ENCODE assay signal across 12 cellular contexts in genomic region chr6:73513496-73513854, GRCh38. TPM values are rescaled to one million over a fixed set of nuclear protein-coding genes. Genes with fewer than 3 reads are reported as not detected.
DNase-seq lines count a peak whose midpoint lies in the region; ATAC-seq and TF ChIP-seq lines count a peak whose summit lies in the region.
"Had no signal": no experiment of that assay in that cellular context is flagged by ENCODE, and none has a peak within 500 bp of the region (broad histone marks: within the 10 kb centered on the region; RNA-seq: fewer than 3 reads in every experiment).

No MANE protein-coding gene starts in this region.

- DNase-seq in NCI-H82 (lab: John Stamatoyannopoulos, UW) (peak; percentile 39), NCI-H82 treated with DMSO at 0.1 percent for 48 hours (lab: John Stamatoyannopoulos, UW; ENCODE audit: unreplicated experiment) (no peak), natural killer cell (no peak), dorsolateral prefrontal cortex (no peak), ureter (ENCODE audit: low spot score) (no peak), uterus (no peak)
- no peak for DNase-seq in activated T-helper 2 cell treated with anti-CD3 and anti-CD28 coated beads, Interferon-gamma antibody, Interleukin-2, Interleukin-4, amounts not matched to agents 10 μg/mL and 5 μg/mL and 100 μg/mL, durations not matched to agents 14 hours and 24 hours and 36 hours (ENCODE audit: low spot score)
- DNase-seq: esophagus squamous epithelium, H7 had no signal

- H3K9me3 Mint-ChIP-seq in IgD-negative memory B cell = no peaks in the 10 kb centered on the region
- H3K9me3 Mint-ChIP-seq in activated T-helper 2 cell treated with anti-CD3 and anti-CD28 coated beads, Interferon-gamma antibody, Interleukin-2, Interleukin-4, amounts not matched to agents 10 μg/mL and 5 μg/mL and 100 μg/mL, durations not matched to agents 14 hours and 24 hours and 36 hours = no peaks in the 10 kb centered on the region
- no peaks in the 10 kb centered on the region for H3K9me3 Mint-ChIP-seq in natural killer cell
- H3K9me3 Mint-ChIP-seq: immature natural killer cell, nephron had no signal

- H3K4me1 ChIP-seq in uterus = peaks cover 0 to 4% of the 10 kb centered on the region in 2 donors

- H3K27me3 Mint-ChIP-seq in IgD-negative memory B cell (no peaks in the 10 kb centered on the region), natural killer cell (ENCODE audit: low read depth in 2 of 2) (no peaks in the 10 kb centered on the region)
- H3K27me3 Mint-ChIP-seq in activated T-helper 2 cell treated with anti-CD3 and anti-CD28 coated beads, Interferon-gamma antibody, Interleukin-2, Interleukin-4, amounts not matched to agents 10 μg/mL and 5 μg/mL and 100 μg/mL, durations not matched to agents 14 hours and 24 hours and 36 hours (ENCODE audit: low read depth) = no peaks in the 10 kb centered on the region

- H3K36me3 Mint-ChIP-seq in IgD-negative memory B cell = peaks cover 15% of the 10 kb centered on the region
- peaks cover 49% of the 10 kb centered on the region for H3K36me3 Mint-ChIP-seq in activated T-helper 2 cell treated with anti-CD3 and anti-CD28 coated beads, Interferon-gamma antibody, Interleukin-2, Interleukin-4, amounts not matched to agents 10 μg/mL and 5 μg/mL and 100 μg/mL, durations not matched to agents 14 hours and 24 hours and 36 hours (ENCODE audit: low read depth)
- H3K36me3 Mint-ChIP-seq in natural killer cell = peaks cover 11% of the 10 kb centered on the region

- no peak for ATAC-seq in natural killer cell

- H3K27me3 ChIP-seq in dorsolateral prefrontal cortex = no peaks in the 10 kb centered on the region
- H3K27me3 ChIP-seq in uterus = no peaks in the 10 kb centered on the region
- H3K27me3 ChIP-seq: esophagus squamous epithelium had no signal

- H3K4me1 Mint-ChIP-seq in IgD-negative memory B cell (peaks cover 36 to 41% (median 40%) of the 10 kb centered on the region in 3 donors), natural killer cell (peaks cover 31 to 39% of the 10 kb centered on the region in 2 donors)
- peaks cover 35% of the 10 kb centered on the region for H3K4me1 Mint-ChIP-seq in activated T-helper 2 cell treated with anti-CD3 and anti-CD28 coated beads, Interferon-gamma antibody, Interleukin-2, Interleukin-4, amounts not matched to agents 10 μg/mL and 5 μg/mL and 100 μg/mL, durations not matched to agents 14 hours and 24 hours and 36 hours (ENCODE audit: low read depth)

- TF ChIP-seq CTCF in natural killer cell (IDR thresholded peaks at IDR 0.05) (no peak), dorsolateral prefrontal cortex (IDR thresholded peaks at IDR 0.05 in 54 of 56, conservative IDR thresholded peaks at IDR 0.05 in 2 of 56; ENCODE audit: low read depth in 1 of 56, partially characterized antibody in 56 of 56) (no peak), uterus (IDR thresholded peaks at IDR 0.05) (no peak)

- H3K4me3 Mint-ChIP-seq in IgD-negative memory B cell = no peak overlapping the region
- H3K4me3 Mint-ChIP-seq in activated T-helper 2 cell treated with anti-CD3 and anti-CD28 coated beads, Interferon-gamma antibody, Interleukin-2, Interleukin-4, amounts not matched to agents 10 μg/mL and 5 μg/mL and 100 μg/mL, durations not matched to agents 14 hours and 24 hours and 36 hours (ENCODE audit: low read depth) = no peak overlapping the region
- peak overlapping the region; percentile 26 for H3K4me3 Mint-ChIP-seq in natural killer cell
- H3K4me3 Mint-ChIP-seq: immature natural killer cell, nephron had no signal

- H3K27ac Mint-ChIP-seq in IgD-negative memory B cell = peak overlapping the region; percentile 11 to 84 (median 63)
- peak overlapping the region; percentile 27 for H3K27ac Mint-ChIP-seq in activated T-helper 2 cell treated with anti-CD3 and anti-CD28 coated beads, Interferon-gamma antibody, Interleukin-2, Interleukin-4, amounts not matched to agents 10 μg/mL and 5 μg/mL and 100 μg/mL, durations not matched to agents 14 hours and 24 hours and 36 hours
- H3K27ac Mint-ChIP-seq in natural killer cell = peak overlapping the region in 1 of 2 donors; percentile 61
- H3K27ac Mint-ChIP-seq: nephron had no signal

- no peaks in the 10 kb centered on the region for H3K36me3 ChIP-seq in uterus

- peak overlapping the region in 2 of 59 donors; percentile 6 to 18 for H3K27ac ChIP-seq in dorsolateral prefrontal cortex
- no peak overlapping the region for H3K27ac ChIP-seq in uterus

- H3K4me3 ChIP-seq in dorsolateral prefrontal cortex (no peak overlapping the region), uterus (no peak overlapping the region)
- H3K4me3 ChIP-seq: esophagus squamous epithelium had no signal

- intact Hi-C loops in activated T-helper 2 cell treated with anti-CD3 and anti-CD28 coated beads, Interferon-gamma antibody, Interleukin-2, Interleukin-4, amounts not matched to agents 10 μg/mL and 5 μg/mL and 100 μg/mL, durations not matched to agents 14 hours and 24 hours and 36 hours (cut with micrococcal nuclease) = no loop called here
- intact Hi-C loops in natural killer cell (cut with micrococcal nuclease) = no loop called here
- intact Hi-C loops in dorsolateral prefrontal cortex (cut with DNase I) = loop anchor here in 1 of 2 donors (5.0 kb wide), 2 partner anchors 51 to 219 kb away; partner anchors contain the start of gene MTO1
- intact Hi-C loops in uterus (cut with DNase I; ENCODE audit: low total_unique reads) = no loop called here

- TF ChIP-seq POLR2A in uterus (IDR thresholded peaks at IDR 0.05) = no peak

- H3K9me3 ChIP-seq in uterus = no peaks in the 10 kb centered on the region
- H3K9me3 ChIP-seq: esophagus squamous epithelium had no signal

RNA-seq across cellular contexts. Expression of gene EEF1A1, which starts 7.4 kb away (rescaled TPM):
- polyA plus RNA-seq in IgD-negative memory B cell = 11,514 TPM
- total RNA-seq in activated T-helper 2 cell treated with anti-CD3 and anti-CD28 coated beads, Interferon-gamma antibody, Interleukin-2, Interleukin-4, amounts not matched to agents 10 μg/mL and 5 μg/mL and 100 μg/mL, durations not matched to agents 14 hours and 24 hours and 36 hours = 11,266 and 11,402 TPM in 2 replicates
- 1,000 to 10,000 TPM; 6,475 to 7,348 (median 7,348) TPM for total RNA-seq in natural killer cell
- 1,000 to 10,000 TPM; 1,645 to 3,337 (median 2,206) TPM for total RNA-seq in dorsolateral prefrontal cortex
- 10,940 TPM for total RNA-seq in ureter
- over 10,000 TPM; 11,501 to 26,048 (median 13,655) TPM for total RNA-seq in uterus

RNA-seq across cellular contexts. Expression of gene MTO1, which starts 51.9 kb away (rescaled TPM):
- polyA plus RNA-seq in IgD-negative memory B cell = 47.9 TPM
- 27.9 and 32.1 TPM in 2 replicates for total RNA-seq in activated T-helper 2 cell treated with anti-CD3 and anti-CD28 coated beads, Interferon-gamma antibody, Interleukin-2, Interleukin-4, amounts not matched to agents 10 μg/mL and 5 μg/mL and 100 μg/mL, durations not matched to agents 14 hours and 24 hours and 36 hours
- total RNA-seq in natural killer cell = 10 to 100 TPM; 37.8 to 46.1 (median 41.3) TPM
- total RNA-seq in dorsolateral prefrontal cortex = 10 to 100 TPM; 25.5 to 56.6 (median 37.6) TPM
- 42.5 TPM for total RNA-seq in ureter
- 10 to 100 TPM; 13.3 to 38.3 (median 26.8) TPM for total RNA-seq in uterus
